11 cellular contexts compared by ENCODE assay signal in the genomic region with DNA sequence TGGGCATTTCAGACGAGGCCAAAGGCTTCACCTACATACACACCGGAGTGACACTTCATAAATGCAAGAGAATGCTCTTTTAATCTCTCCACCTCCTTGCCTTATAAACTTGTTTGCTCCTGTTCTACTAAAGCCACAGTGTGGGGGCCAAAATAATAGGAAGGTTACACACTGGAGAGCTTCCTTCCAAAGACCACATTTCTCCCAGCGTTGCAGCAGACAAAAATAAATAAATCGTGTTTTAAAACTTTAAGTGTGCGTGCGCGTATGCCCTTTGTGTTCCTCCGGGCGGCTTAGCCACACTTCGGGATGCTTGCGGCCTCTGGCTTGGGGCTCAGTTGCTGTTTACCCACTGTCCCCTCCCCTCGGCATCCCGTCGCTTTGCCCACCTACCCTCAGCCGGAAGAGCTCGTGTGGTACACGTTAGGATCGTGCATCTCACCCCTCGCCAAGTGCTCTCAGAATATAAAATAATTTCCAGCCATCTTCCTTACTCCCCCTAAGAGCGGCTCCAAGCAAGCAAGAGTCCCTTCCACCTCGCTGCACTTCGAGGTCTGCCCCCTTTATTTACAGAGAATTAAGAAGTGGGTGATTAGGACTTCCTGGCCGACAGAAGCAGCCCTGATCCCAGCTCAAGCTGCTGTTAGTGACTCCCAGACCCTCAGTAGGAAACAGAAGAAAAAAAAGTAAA. TPM values are rescaled to one million over a fixed set of nuclear protein-coding genes. Genes with fewer than 3 reads are reported as not detected.
DNase-seq lines count a peak whose midpoint lies in the region; ATAC-seq, FAIRE-seq and TF ChIP-seq lines count a peak whose summit lies in the region.
"Had no signal": no experiment of that assay in that cellular context is flagged by ENCODE, and none has a peak within 500 bp of the region (broad histone marks: within the 10 kb centered on the region; RNA-seq: fewer than 3 reads in every experiment).

No MANE protein-coding gene starts in this region.

- POLR2A ChIA-PET in SK-N-SH (lab: Yijun Ruan, JAX), result interaction anchor here (0.6 to 3.0 kb wide), 14 partner anchors 8 to 783 kb away, joined by 3 to 23 read pairs (median 4); no protein-coding TSS in a partner anchor

- H2AFZ ChIP-seq in SK-N-SH (ENCODE audit: low read depth), result no peak overlapping the region

- H3K27ac ChIP-seq in SK-N-SH (ENCODE audit: low read depth in 2 of 2, low read length in 1 of 2) (peak overlapping the region; percentile 93 to 99), ascending aorta (peak overlapping the region; percentile 94 to 96), kidney (ENCODE audit: low read depth in 2 of 2, low read length in 2 of 2) (peak overlapping the region; percentile 86 to 94), suprapubic skin (peak overlapping the region; percentile 92)
- H3K27ac ChIP-seq: BLaER1, KMS-11 had no signal

- H3K36me3 ChIP-seq in SK-N-SH (replicated peaks in 1 of 2; ENCODE audit: control insufficient read depth in 1 of 2, insufficient read depth in 2 of 2, low read length in 1 of 2) (peaks cover 34 to 53% of the 10 kb centered on the region in 2 experiments), ascending aorta (no peaks in the 10 kb centered on the region), kidney (ENCODE audit: control insufficient read depth in 1 of 2, insufficient read depth in 2 of 2, low read length in 2 of 2) (no peaks in the 10 kb centered on the region), suprapubic skin (no peaks in the 10 kb centered on the region)
- H3K36me3 ChIP-seq: BLaER1 had no signal

- ATAC-seq in SK-N-SH treated with all-trans-retinoic acid at 6 μM for 48 hours, result no peak

- FAIRE-seq in kidney (lab: Jason Lieb, UNC), result no peak
- FAIRE-seq: endometrium had no signal

- H3K9me2 ChIP-seq in SK-N-SH, result no peaks in the 10 kb centered on the region

- peaks cover 86% of the 10 kb centered on the region for H3K79me2 ChIP-seq in SK-N-SH (ENCODE audit: insufficient read depth)

- H3K27me3 ChIP-seq in SK-N-SH (ENCODE audit: insufficient read depth), result no peaks in the 10 kb centered on the region
- no peaks in the 10 kb centered on the region for H3K27me3 ChIP-seq in ascending aorta
- H3K27me3 ChIP-seq in suprapubic skin, result peaks cover 4% of the 10 kb centered on the region

- in situ Hi-C loops in ACHN (cut with HindIII; ENCODE audit: low pct_ligation_motif_present, low pct_unique_long_range_greater_than_20kb, low sequenced_read_pairs), result no loop called here

- H3K4me3 ChIP-seq in SK-N-SH (ENCODE audit: low read depth in 2 of 2, low read length in 1 of 2), result peak overlapping the region; percentile 74 to 92
- H3K4me3 ChIP-seq in ascending aorta, result peak overlapping the region; percentile 66 to 81
- peak overlapping the region; percentile 77 to 81 for H3K4me3 ChIP-seq in kidney (ENCODE audit: low read length in 2 of 2)
- peak overlapping the region; percentile 76 for H3K4me3 ChIP-seq in suprapubic skin
- H3K4me3 ChIP-seq: BLaER1 had no signal

- intact Hi-C loops in ascending aorta (cut with DNase I), result loop anchor here (2.0 to 10.0 kb wide), 6 partner anchors 82 to 1792 kb away; a partner anchor contains a TSS
- intact Hi-C loops in kidney (cut with DNase I), result loop anchor here (10.0 kb wide), 1 partner anchor 1582 kb away; no protein-coding TSS in a partner anchor

- TF ChIP-seq EP300 in SK-N-SH (IDR thresholded peaks at IDR 0.05; ENCODE audit: borderline replicate concordance in 1 of 2, low read depth in 1 of 2, low read length in 1 of 2), result no peak
- no peak for TF ChIP-seq EP300 in suprapubic skin (IDR thresholded peaks at IDR 0.05)

- 16% methylated on average over 23 of the region's 23 CpGs for WGBS in SK-N-SH (ENCODE audit: low lambda C conversion rate)
- 35% methylated on average over 23 of the region's 23 CpGs for WGBS in suprapubic skin

- CTCF ChIA-PET in SK-N-SH (lab: Yijun Ruan, JAX), result interaction anchor here (0.8 to 5.1 kb wide), 5 partner anchors 8 to 783 kb away, joined by 3 to 38 read pairs (median 11); no protein-coding TSS in a partner anchor

- peak overlapping the region; percentile 98 for H3K9ac ChIP-seq in SK-N-SH
- peak overlapping the region; percentile 43 to 74 for H3K9ac ChIP-seq in kidney (ENCODE audit: low read length in 2 of 2)
- H3K9ac ChIP-seq: BLaER1, KMS-11 had no signal

- no peaks in the 10 kb centered on the region; the same call in 1 of the 2 replicates for H4K20me1 ChIP-seq in SK-N-SH (ENCODE audit: insufficient read depth)

- H3K4me1 ChIP-seq in SK-N-SH (ENCODE audit: control insufficient read depth in 1 of 2, insufficient read depth in 2 of 2, low read depth in 1 of 2, low read length in 1 of 2), result no peaks in the 10 kb centered on the region; a peak in 2 of 4 replicates
- H3K4me1 ChIP-seq in ascending aorta, result peaks cover 0 to 16% of the 10 kb centered on the region in 2 donors
- H3K4me1 ChIP-seq in kidney (ENCODE audit: control insufficient read depth in 1 of 2, insufficient read depth in 1 of 2, low read depth in 1 of 2, low read length in 2 of 2), result no peaks in the 10 kb centered on the region
- H3K4me1 ChIP-seq in suprapubic skin, result peaks cover 37% of the 10 kb centered on the region

- no peak for TF ChIP-seq POLR2A in suprapubic skin (IDR thresholded peaks at IDR 0.05)

- DNase-seq in SK-N-SH, result peak; percentile 54
- no peak for DNase-seq in ascending aorta (ENCODE audit: low spot score in 2 of 2)
- peak; percentile 65 for DNase-seq in kidney
- DNase-seq in suprapubic skin (ENCODE audit: low spot score in 2 of 2), result no peak
- DNase-seq in DMS79 treated with DMSO at 0.1 percent for 48 hours (lab: John Stamatoyannopoulos, UW), result no peak
- no peak for DNase-seq in ACHN
- no peak for DNase-seq in activated CD4-positive, CD25-positive, alpha-beta regulatory T cell treated with anti-CD3 and anti-CD28 coated beads, Interleukin-2, amount 50 U/mL, for 72 hours

- TF ChIP-seq RAD21 in SK-N-SH (IDR thresholded peaks at IDR 0.05; ENCODE audit: low read length), result no peak

- H3K4me2 ChIP-seq in SK-N-SH, result peak overlapping the region; percentile 91
- H3K4me2 ChIP-seq: BLaER1, KMS-11 had no signal

- no peaks in the 10 kb centered on the region for H3K9me3 ChIP-seq in SK-N-SH
- H3K9me3 ChIP-seq in ascending aorta, result no peaks in the 10 kb centered on the region
- H3K9me3 ChIP-seq in kidney (ENCODE audit: control insufficient read depth in 1 of 2, low read length in 2 of 2), result no peaks in the 10 kb centered on the region
- no peaks in the 10 kb centered on the region for H3K9me3 ChIP-seq in suprapubic skin

- peaks cover 40% of the 10 kb centered on the region for H3F3A ChIP-seq in SK-N-SH (replicated peaks; ENCODE audit: insufficient read depth)

- no peak for TF ChIP-seq CTCF in SK-N-SH (IDR thresholded peaks at IDR 0.05)
- TF ChIP-seq CTCF in ascending aorta (IDR thresholded peaks at IDR 0.05), result no peak
- TF ChIP-seq CTCF in kidney (IDR thresholded peaks at IDR 0.05; ENCODE audit: borderline replicate concordance, extremely low read depth, insufficient read depth), result no peak
- no peak for TF ChIP-seq CTCF in suprapubic skin (IDR thresholded peaks at IDR 0.05)

TF ChIP-seq in SK-N-SH, 30 proteins besides CTCF, POLR2A, EP300 and RAD21:
- TF ChIP-seq SIN3A (IDR thresholded peaks at IDR 0.05; ENCODE audit: borderline replicate concordance, low read depth, low read length) (0 out of 2 replicates have a peak, but pooled peaks have one; percentile 4), TEAD4 (IDR thresholded peaks at IDR 0.05; ENCODE audit: borderline replicate concordance, insufficient read depth) (no peak), TAF1 (IDR thresholded peaks at IDR 0.05; ENCODE audit: borderline replicate concordance, low read depth, low read length) (peak; percentile 34; the same call in 1 of the 2 replicates)

TF ChIP-seq in SK-N-SH treated with all-trans-retinoic acid at 6 μM for 48 hours, 23 proteins besides CTCF, POLR2A, EP300 and RAD21:
- TF ChIP-seq ARNTL (CRISPR knock-in tag; IDR thresholded peaks at IDR 0.05; ENCODE audit: borderline replicate concordance, low read depth), result no peak

RNA-seq across cellular contexts. Expression of a gene that starts 3.3 kb away (rescaled TPM):
- 120 and 146 TPM in 2 replicates for polyA plus RNA-seq in SK-N-SH (2012; rRNA removed)
- 113 and 133 TPM in 2 replicates for polyA plus RNA-seq in SK-N-SH (2012; cell fraction: cytosol; rRNA removed)
- 253 and 311 TPM in 2 replicates for polyA plus RNA-seq in SK-N-SH (2012; cell fraction: nucleus; rRNA removed)
- 11.5 TPM for total RNA-seq in ascending aorta
- 50.9 TPM for total RNA-seq in kidney
- 14.7 TPM for polyA plus RNA-seq in kidney (ENCODE audit: insufficient read depth, low read depth, low replicate concordance)
- 10 to 100 TPM in 3 of 4 donors, 1 to 10 TPM in 1; 9.0 to 18.5 (median 16.3) TPM for total RNA-seq in suprapubic skin

Comparison
In these comparisons a context has a peak if more than half of its experiments do, and no peak if none do; other contexts are left out.
1. DNase-seq: peak in SK-N-SH (single experiment) and kidney (single experiment); none in ascending aorta (0 of 2), suprapubic skin (0 of 2), DMS79 treated with DMSO at 0.1 percent for 48 hours (single experiment), ACHN (single experiment) and activated CD4-positive, CD25-positive, alpha-beta regulatory T cell treated with anti-CD3 and anti-CD28 coated beads, Interleukin-2, amount 50 U/mL, for 72 hours (single experiment).
2. Peak in every context shown above with its lines, with median percentiles within 50 percentile points of each other: H3K27ac ChIP-seq and H3K4me3 ChIP-seq.